ENCODE assay signal across 1 cellular context in the genomic region with DNA sequence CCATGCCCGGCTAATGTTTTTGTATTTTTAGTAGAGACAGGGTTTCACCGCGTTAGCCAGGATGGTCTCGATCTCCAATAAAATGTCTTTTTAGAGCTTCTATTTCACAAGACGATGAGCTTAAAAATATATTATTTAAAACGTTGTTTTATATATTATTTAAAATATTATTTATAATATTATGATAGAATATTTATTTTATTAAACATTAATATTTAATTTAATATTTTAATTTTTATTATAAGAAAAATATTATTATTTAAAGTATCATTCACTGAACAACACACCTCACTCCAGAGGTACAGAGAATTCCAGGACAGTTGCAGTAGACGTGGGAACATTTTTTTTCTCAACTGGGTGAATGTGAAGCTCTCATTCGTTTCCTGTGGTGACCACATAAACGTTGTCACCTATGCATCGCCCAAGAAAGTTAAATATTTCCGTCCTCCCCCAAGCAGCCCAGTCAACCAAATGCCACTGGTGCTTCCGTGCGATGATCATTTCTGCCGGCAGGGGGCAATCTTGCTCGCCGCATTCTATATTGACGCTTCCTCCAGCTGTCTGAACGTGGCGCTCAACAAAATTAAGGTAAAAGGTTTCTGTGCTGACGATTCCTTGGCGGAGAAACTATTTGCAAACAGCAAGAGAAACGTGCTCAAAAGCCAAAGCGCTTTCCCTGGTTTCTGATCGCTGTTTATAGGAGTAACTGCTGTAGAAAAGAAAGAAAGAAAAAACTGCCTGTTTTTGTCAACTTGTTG.
A peak's percentile ranks its signal among the peaks of the same experiment; 100 is the strongest.
TF ChIP-seq lines count a peak whose summit lies in the region.

No MANE protein-coding gene starts in this region.

TF ChIP-seq in H1, 55 proteins besides CTCF, POLR2A, EP300 and RAD21:
- 0 out of 2 replicates have a peak, but pooled peaks have one; percentile 66 for TF ChIP-seq TCF12 (IDR thresholded peaks at IDR 0.05; ENCODE audit: low read depth, low read length)
- TF ChIP-seq CHD2 (IDR thresholded peaks at IDR 0.05; ENCODE audit: low read length), result no peak
- TF ChIP-seq SIN3A (conservative IDR thresholded peaks at IDR 0.05 in 1 of 2, IDR thresholded peaks at IDR 0.05 in 1 of 2; ENCODE audit: low read depth in 1 of 2, low read length in 2 of 2), result peak in 1 of 2 experiments; percentile 88; a peak in 2 of 4 replicates
- peak; percentile 85 for TF ChIP-seq TEAD4 (IDR thresholded peaks at IDR 0.05; ENCODE audit: low read depth, low read length)
- TF ChIP-seq JUND (IDR thresholded peaks at IDR 0.05; ENCODE audit: low read length), result peak; percentile 45; the same call in 1 of the 2 replicates
- no peak for TF ChIP-seq ATF2 (IDR thresholded peaks at IDR 0.05; ENCODE audit: low read length)
- TF ChIP-seq KDM5A (IDR thresholded peaks at IDR 0.05; ENCODE audit: low read length), result no peak
- TF ChIP-seq SP4 (IDR thresholded peaks at IDR 0.05; ENCODE audit: low read length), result 0 out of 2 replicates have a peak, but pooled peaks have one; percentile 43
- TF ChIP-seq CREB1 (IDR thresholded peaks at IDR 0.05), result peak; percentile 47; the same call in 1 of the 2 replicates
- TF ChIP-seq SP1 (IDR thresholded peaks at IDR 0.05; ENCODE audit: low read depth, low read length), result peak; percentile 51; the same call in 1 of the 2 replicates
- TF ChIP-seq ASH2L (IDR thresholded peaks at IDR 0.05; ENCODE audit: low read length), result peak; percentile 44
- TF ChIP-seq TAF7 (optimal IDR thresholded peaks at IDR 0.05; ENCODE audit: borderline replicate concordance, low read depth, low read length), result no peak
- TF ChIP-seq CHD7 (IDR thresholded peaks at IDR 0.05; ENCODE audit: insufficient replicate concordance, low read length), result peak; percentile 62
- TF ChIP-seq BRCA1 (IDR thresholded peaks at IDR 0.05; ENCODE audit: low read depth, low read length), result no peak
